8 cellular contexts compared by ENCODE assay signal in genomic region chr14:70601162-70601561, GRCh38. TPM values are rescaled to one million over a fixed set of nuclear protein-coding genes. Genes with fewer than 3 reads are reported as not detected.
DNase-seq lines count a peak whose midpoint lies in the region; ATAC-seq and TF ChIP-seq lines count a peak whose summit lies in the region.

No MANE protein-coding gene starts in this region.

- H3K4me3 ChIP-seq in cardiac muscle cell (peak overlapping the region; percentile 100), astrocyte of the cerebellum (ENCODE audit: low read depth, low read length) (peak overlapping the region; percentile 42), right lobe of liver (peak overlapping the region; percentile 30 to 89 (median 79))

- H3K27me3 ChIP-seq in cardiac muscle cell, result peaks cover 8% of the 10 kb centered on the region
- no peaks in the 10 kb centered on the region for H3K27me3 ChIP-seq in right lobe of liver

- H3K9me3 ChIP-seq in cardiac muscle cell (ENCODE audit: low read depth), result no peaks in the 10 kb centered on the region
- H3K9me3 ChIP-seq in right lobe of liver, result no peaks in the 10 kb centered on the region

- in situ Hi-C loops in astrocyte of the cerebellum (cut with HindIII; ENCODE audit: low sequenced_read_pairs), result loop anchor here (5.0 kb wide), 1 partner anchor 366 kb away; no protein-coding TSS in a partner anchor

- intact Hi-C loops in cardiac septum (cut with DNase I) (loop anchor here (5.0 kb wide), 2 partner anchors 111 to 206 kb away; partner anchors contain the start of gene MAP3K9), right lobe of liver (cut with DNase I) (no loop called here)

- ATAC-seq in right lobe of liver, result peak in 1 of 4 donors; percentile 4
- ATAC-seq in GM18505 (IDR thresholded peaks at IDR 0.05; ENCODE audit: unreplicated experiment), result no peak

- H3K27ac ChIP-seq in cardiac muscle cell, result no peak overlapping the region
- H3K27ac ChIP-seq in right lobe of liver, result no peak overlapping the region

- no peak for TF ChIP-seq POLR2A in right lobe of liver (IDR thresholded peaks at IDR 0.05)
- no peak for TF ChIP-seq POLR2A in GM18505 (IDR thresholded peaks at IDR 0.05; ENCODE audit: borderline replicate concordance, extremely low read depth, insufficient read depth, insufficient read length)

- TF ChIP-seq CTCF in cardiac muscle cell (IDR thresholded peaks at IDR 0.05; ENCODE audit: low read depth, low read length), result no peak
- TF ChIP-seq CTCF in astrocyte of the cerebellum (IDR thresholded peaks at IDR 0.05; ENCODE audit: low read depth, low read length, missing control alignments), result no peak
- TF ChIP-seq CTCF in right lobe of liver (IDR thresholded peaks at IDR 0.05), result no peak

- 39% methylated on average over 3 of the region's 3 CpGs for WGBS in right lobe of liver (ENCODE audit: insufficient coverage, low coverage, low lambda C conversion rate, missing lambda C conversion rate)

- H3K36me3 ChIP-seq in cardiac muscle cell, result no peaks in the 10 kb centered on the region
- peaks cover 0 to 5% (median 2%) of the 10 kb centered on the region in 4 donors for H3K36me3 ChIP-seq in right lobe of liver

- peaks cover 6% of the 10 kb centered on the region for H3K4me1 ChIP-seq in cardiac muscle cell (ENCODE audit: low read depth)
- peaks cover 0 to 17% (median 7%) of the 10 kb centered on the region in 4 donors for H3K4me1 ChIP-seq in right lobe of liver

- DNase-seq in cardiac muscle cell (ENCODE audit: low read depth in 1 of 2, low spot score in 1 of 2), result peak in 1 of 2 donors; percentile 64
- no peak for DNase-seq in cardiac septum (ENCODE audit: low spot score)
- DNase-seq in astrocyte of the cerebellum (ENCODE audit: low read depth), result no peak
- no peak for DNase-seq in right lobe of liver
- no peak for DNase-seq in NCI-H1105 (lab: John Stamatoyannopoulos, UW)
- no peak for DNase-seq in NCI-H345 treated with DMSO at 0.1 percent for 48 hours (lab: John Stamatoyannopoulos, UW; ENCODE audit: unreplicated experiment)
- DNase-seq in NCI-H187 treated with DMSO at 0.1 percent for 48 hours (lab: John Stamatoyannopoulos, UW), result no peak

RNA-seq across cellular contexts. Expression of gene MED6, which starts 0.7 kb away (rescaled TPM):
- total RNA-seq in cardiac muscle cell, result 19.8 and 26.5 TPM in 2 replicates
- 42.8 and 50.1 TPM in 2 replicates for polyA plus RNA-seq in cardiac muscle cell
- 21.7 TPM for total RNA-seq in cardiac septum
- total RNA-seq in right lobe of liver, result 10 to 100 TPM in 5 of 6 experiments, 1 to 10 TPM in 1; 8.8 to 20.0 (median 13.7) TPM

RNA-seq across cellular contexts. Expression of gene TTC9, which starts 40.6 kb away (rescaled TPM):
- 1.3 and 2.0 TPM in 2 replicates for total RNA-seq in cardiac muscle cell
- 1.1 and 1.3 TPM in 2 replicates for polyA plus RNA-seq in cardiac muscle cell
- 2.9 TPM for total RNA-seq in cardiac septum
- 1 to 10 TPM in 3 of 6 experiments, under 1 TPM in 3; 0.15 to 5.5 (median 2.8) TPM for total RNA-seq in right lobe of liver

Comparison
In these comparisons a context has a peak if more than half of its experiments do, and no peak if none do; other contexts are left out.
1. H3K4me3 ChIP-seq: peak in every context shown above with its lines; median percentile 100 in cardiac muscle cell; 79 in right lobe of liver; 42 in astrocyte of the cerebellum.